Comparison of ENCODE assay signal across 8 cellular contexts in genomic region chr5:141484499-141485304, GRCh38. TPM values are rescaled to one million over a fixed set of nuclear protein-coding genes. Genes with fewer than 3 reads are reported as not detected.
A peak's percentile ranks its signal among the peaks of the same experiment; 100 is the strongest.
DNase-seq lines count a peak whose midpoint lies in the region; ATAC-seq and TF ChIP-seq lines count a peak whose summit lies in the region.

Gene PCDHGC4, plus strand, starts transcription at chr5:141485030. Its CDS starts 144 bp downstream, at chr5:141485174.

- peak; percentile 20 for DNase-seq in NCI-H774 (lab: John Stamatoyannopoulos, UW)
- no peak for DNase-seq in fibroblast of mammary gland (ENCODE audit: low read depth)
- DNase-seq in occipital lobe (lab: John Stamatoyannopoulos, UW) = peak; percentile 60
- DNase-seq in SW480 (ENCODE audit: low spot score) = no peak

- peak within 1 kb of the TSS; percentile 22 for H3K4me3 ChIP-seq in fibroblast of mammary gland (ENCODE audit: control insufficient read depth, low read depth, low read length)

- no peak for TF ChIP-seq CTCF in fibroblast of mammary gland (conservative IDR thresholded peaks at IDR 0.05; ENCODE audit: control insufficient read depth, insufficient read depth, low read depth, low read length)

- ATAC-seq in GM19395 (IDR thresholded peaks at IDR 0.05; ENCODE audit: unreplicated experiment) (peak; percentile 47), HG02852 (IDR thresholded peaks at IDR 0.05; ENCODE audit: unreplicated experiment) (no peak), GM18520 (IDR thresholded peaks at IDR 0.05; ENCODE audit: unreplicated experiment) (no peak), GM21423 (IDR thresholded peaks at IDR 0.05; ENCODE audit: unreplicated experiment) (no peak)

RNA-seq across cellular contexts. Expression of gene PCDHGC4, which starts in this region (rescaled TPM):
- 91.2 TPM for total RNA-seq in occipital lobe

Comparison
In these comparisons a context has a peak if more than half of its experiments do, and no peak if none do; other contexts are left out.
1. DNase-seq: peak in NCI-H774 (single experiment) and occipital lobe (single experiment); none in fibroblast of mammary gland (single experiment) and SW480 (single experiment).